In genomic region chr10:95321554-95322301, GRCh38 we compare ENCODE assay signal across 34 cellular contexts.
"Had no signal": no experiment of that assay in that cellular context is flagged by ENCODE, and none has a peak within 500 bp of the region (broad histone marks: within the 10 kb centered on the region; RNA-seq: fewer than 3 reads in every experiment).

No MANE protein-coding gene starts in this region.

- H3K27ac Mint-ChIP-seq: activated naive CD4-positive, alpha-beta T cell treated with anti-CD3 and anti-CD28 coated beads, Interleukin-2, amount 50 U/mL, for 72 hours; activated T-cell treated with anti-CD3 and anti-CD28 coated beads, Interleukin-2, amount 50 U/mL, for 72 hours; natural killer cell treated with Interleukin-12 subunit alpha and Interleukin-12 subunit beta and Interleukin-15 and Interleukin-18, amount 100 ng/mL, for 72 hours; stimulated activated memory B cell treated with anti-CD40 and anti-IgM and Interleukin-4, amounts not matched to agents 10 μg/mL and 1 μg/mL and 100 μg/mL, for 72 hours; stimulated activated naive CD8-positive, alpha-beta T cell treated with anti-CD3 and anti-CD28 coated beads, Interleukin-15, amount 100 ng/mL, for 72 hours; T-helper 1 cell treated with Interleukin-12 subunit alpha and Interleukin-12 subunit beta and Interleukin-4 antibody, amounts not matched to agents 30 μg/mL and 1 μg/mL, for 36 hours had no signal

- H3K27me3 ChIP-seq: body of pancreas, neutrophil, sigmoid colon, thyroid gland, upper lobe of right lung had no signal

- H3K4me1 ChIP-seq: body of pancreas, lower lobe of right lung, prostate gland, upper lobe of right lung had no signal

- H3K27ac ChIP-seq: body of pancreas, lower lobe of right lung, neutrophil, prostate gland, thyroid gland, upper lobe of right lung, VCaP had no signal

- H3K4me3 ChIP-seq: body of pancreas, lower lobe of right lung, prostate gland, sigmoid colon, thyroid gland, upper lobe of right lung had no signal

- H3K27me3 Mint-ChIP-seq: stimulated activated memory B cell treated with anti-CD40 and anti-IgM and Interleukin-4, amounts not matched to agents 10 μg/mL and 1 μg/mL and 100 μg/mL, for 72 hours; stimulated activated naive CD8-positive, alpha-beta T cell treated with anti-CD3 and anti-CD28 coated beads, Interleukin-15, amount 100 ng/mL, for 72 hours had no signal

- H3K9me3 Mint-ChIP-seq: activated naive CD4-positive, alpha-beta T cell treated with anti-CD3 and anti-CD28 coated beads, Interleukin-2, amount 50 U/mL, for 72 hours; activated T-cell treated with anti-CD3 and anti-CD28 coated beads, Interleukin-2, amount 50 U/mL, for 72 hours; natural killer cell treated with Interleukin-12 subunit alpha and Interleukin-12 subunit beta and Interleukin-15 and Interleukin-18, amount 100 ng/mL, for 72 hours; stimulated activated memory B cell treated with anti-CD40 and anti-IgM and Interleukin-4, amounts not matched to agents 10 μg/mL and 1 μg/mL and 100 μg/mL, for 72 hours; stimulated activated naive CD8-positive, alpha-beta T cell treated with anti-CD3 and anti-CD28 coated beads, Interleukin-15, amount 100 ng/mL, for 72 hours; T-helper 1 cell treated with Interleukin-12 subunit alpha and Interleukin-12 subunit beta and Interleukin-4 antibody, amounts not matched to agents 30 μg/mL and 1 μg/mL, for 36 hours had no signal

- H3K9me3 ChIP-seq: body of pancreas, lower lobe of right lung, neutrophil, prostate gland, sigmoid colon, thyroid gland, upper lobe of right lung had no signal

- DNase-seq: activated CD4-positive, alpha-beta T cell treated with anti-CD3 and anti-CD28 coated beads for 4 hours; activated CD4-positive, alpha-beta T cell treated with anti-CD3 and anti-CD28 coated beads, Interleukin-2, amount 50 U/mL, for 4 hours; activated naive CD4-positive, alpha-beta T cell; activated T-cell treated with anti-CD3 and anti-CD28 coated beads for 4 hours; activated T-cell treated with anti-CD3 and anti-CD28 coated beads, Interleukin-2, amount 50 U/mL, for 72 hours; anterior cingulate cortex; body of pancreas; dermis blood vessel endothelial cell; effector CD8-positive, alpha-beta T cell; erythroblast; head of caudate nucleus; hippocampal formation; kidney glomerular epithelial cell; lower lobe of right lung; mesendoderm; sigmoid colon; small intestine; stimulated activated CD4-positive, alpha-beta T cell treated with anti-CD3 and anti-CD28 coated beads, Interleukin-1b, Interleukin-23, amount 100 ng/mL, for 48 hours; stimulated activated CD4-positive, alpha-beta T cell treated with anti-CD3 and anti-CD28 coated beads, Interleukin-4, amount 100 ng/mL, for 4 hours; stimulated activated CD8-positive, alpha-beta memory T cell treated with anti-CD3 and anti-CD28 coated beads, Interleukin-4, amount 100 ng/mL, for 48 hours; stimulated activated naive CD8-positive, alpha-beta T cell treated with anti-CD3 and anti-CD28 coated beads, Interleukin-15, amount 100 ng/mL, for 72 hours; T-helper 9 cell; thyroid gland; upper lobe of right lung had no signal

- H3K4me3 Mint-ChIP-seq: activated T-cell treated with anti-CD3 and anti-CD28 coated beads, Interleukin-2, amount 50 U/mL, for 72 hours; natural killer cell treated with Interleukin-12 subunit alpha and Interleukin-12 subunit beta and Interleukin-15 and Interleukin-18, amount 100 ng/mL, for 72 hours; stimulated activated memory B cell treated with anti-CD40 and anti-IgM and Interleukin-4, amounts not matched to agents 10 μg/mL and 1 μg/mL and 100 μg/mL, for 72 hours; stimulated activated naive CD8-positive, alpha-beta T cell treated with anti-CD3 and anti-CD28 coated beads, Interleukin-15, amount 100 ng/mL, for 72 hours; T-helper 1 cell treated with Interleukin-12 subunit alpha and Interleukin-12 subunit beta and Interleukin-4 antibody, amounts not matched to agents 30 μg/mL and 1 μg/mL, for 36 hours had no signal

- H3K36me3 Mint-ChIP-seq: activated naive CD4-positive, alpha-beta T cell treated with anti-CD3 and anti-CD28 coated beads, Interleukin-2, amount 50 U/mL, for 72 hours; natural killer cell treated with Interleukin-12 subunit alpha and Interleukin-12 subunit beta and Interleukin-15 and Interleukin-18, amount 100 ng/mL, for 72 hours; stimulated activated memory B cell treated with anti-CD40 and anti-IgM and Interleukin-4, amounts not matched to agents 10 μg/mL and 1 μg/mL and 100 μg/mL, for 72 hours had no signal

- H3K4me1 Mint-ChIP-seq: stimulated activated naive CD8-positive, alpha-beta T cell treated with anti-CD3 and anti-CD28 coated beads, Interleukin-15, amount 100 ng/mL, for 72 hours had no signal

- ATAC-seq: activated naive CD4-positive, alpha-beta T cell treated with anti-CD3 and anti-CD28 coated beads, Interleukin-2, amount 50 U/mL, for 72 hours; activated T-cell treated with anti-CD3 and anti-CD28 coated beads, Interleukin-2, amount 50 U/mL, for 72 hours; body of pancreas; left lobe of liver; lower lobe of right lung; natural killer cell treated with Interleukin-12 subunit alpha and Interleukin-12 subunit beta and Interleukin-15 and Interleukin-18, amount 100 ng/mL, for 72 hours; stimulated activated memory B cell treated with anti-CD40 and anti-IgM and Interleukin-4, amounts not matched to agents 10 μg/mL and 1 μg/mL and 100 μg/mL, for 72 hours; stimulated activated naive CD8-positive, alpha-beta T cell treated with anti-CD3 and anti-CD28 coated beads, Interleukin-15, amount 100 ng/mL, for 72 hours; upper lobe of right lung had no signal

- FAIRE-seq: colon, small intestine, TTC549 had no signal

- H3K36me3 ChIP-seq: neutrophil, prostate gland, thyroid gland, upper lobe of right lung had no signal
